ENCODE assay signal across 3 cellular contexts in the genomic region with DNA sequence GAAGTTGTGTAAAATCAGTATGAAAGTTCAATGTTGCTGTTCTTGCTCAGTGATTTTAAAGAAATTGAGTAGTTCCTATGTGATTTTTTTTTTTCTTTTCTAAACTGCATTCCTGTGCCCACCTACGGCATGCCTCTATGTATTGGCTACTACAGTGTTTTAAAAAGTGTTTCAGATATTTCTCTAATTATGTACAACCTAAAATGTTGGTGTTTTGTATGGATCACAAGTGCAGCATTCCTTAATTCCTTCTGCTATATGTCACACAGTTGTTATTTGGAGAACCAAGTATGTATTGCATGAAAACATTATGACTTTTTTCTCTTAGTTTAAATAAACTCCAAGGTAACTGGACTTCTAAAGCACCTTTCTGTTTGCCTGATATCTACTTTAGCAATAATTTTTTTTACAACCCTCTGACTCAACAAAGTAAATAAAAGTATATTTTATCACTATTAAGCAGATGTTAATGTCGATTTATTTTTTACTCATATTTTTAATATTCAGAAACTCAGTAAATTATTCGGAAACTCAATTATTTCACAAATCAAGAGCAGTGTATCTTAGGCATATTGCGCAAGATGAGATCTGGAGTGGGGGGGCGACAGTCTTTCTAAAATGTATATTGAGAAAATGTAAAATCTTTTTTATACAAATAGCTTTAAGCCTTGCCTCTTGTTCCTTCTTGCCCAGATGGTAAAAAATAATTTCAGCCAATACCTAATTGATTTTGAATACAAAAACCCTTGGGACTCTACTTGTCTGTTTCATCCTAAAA. TPM values are rescaled to one million over a fixed set of nuclear protein-coding genes. Genes with fewer than 3 reads are reported as not detected.
"Had no signal": no experiment of that assay in that cellular context is flagged by ENCODE, and none has a peak within 500 bp of the region (broad histone marks: within the 10 kb centered on the region; RNA-seq: fewer than 3 reads in every experiment).

No MANE protein-coding gene starts in this region.

RNA-seq across cellular contexts. Expression of gene LVRN, which starts 48.5 kb away (rescaled TPM):
- total RNA-seq: activated B cell treated with CpG ODN at 0.5 μM for 24 hours; activated T-cell treated with anti-CD3 and anti-CD28 coated beads, Interleukin-2, amount 50 U/mL, for 4 hours; activated T-helper 2 cell treated with anti-CD3 and anti-CD28 coated beads, Interferon-gamma antibody, Interleukin-2, Interleukin-4, amounts not matched to agents 10 μg/mL and 5 μg/mL and 100 μg/mL, durations not matched to agents 14 hours and 24 hours and 36 hours had no signal
